Comparison of ENCODE assay signal across 14 cellular contexts in the genomic region with DNA sequence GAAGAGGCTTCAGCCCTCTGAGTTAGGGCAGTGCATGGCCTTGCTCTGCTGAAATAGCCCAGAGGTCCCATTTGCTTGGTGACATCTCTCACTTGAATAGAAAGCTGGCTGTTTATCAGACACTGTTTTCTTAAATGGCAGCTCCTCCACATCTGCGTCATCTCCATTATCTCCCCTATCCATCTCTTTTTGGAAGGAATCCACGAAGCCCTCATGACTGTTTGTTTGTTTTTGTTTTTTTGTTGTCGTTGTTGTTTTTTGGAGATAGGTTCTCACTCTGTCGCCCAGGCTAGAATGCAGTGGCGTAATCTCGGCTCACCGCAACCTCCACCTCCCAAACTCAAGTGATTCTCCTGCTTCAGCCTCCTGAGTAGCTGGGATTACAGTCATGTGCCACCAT. TPM values are rescaled to one million over a fixed set of nuclear protein-coding genes. Genes with fewer than 3 reads are reported as not detected.
A peak's percentile ranks its signal among the peaks of the same experiment; 100 is the strongest.
DNase-seq lines count a peak whose midpoint lies in the region; ATAC-seq and TF ChIP-seq lines count a peak whose summit lies in the region.
"Had no signal": no experiment of that assay in that cellular context is flagged by ENCODE, and none has a peak within 500 bp of the region (broad histone marks: within the 10 kb centered on the region; RNA-seq: fewer than 3 reads in every experiment).

No MANE protein-coding gene starts in this region.

- no peak overlapping the region for H2BK120ac ChIP-seq in IMR-90 (ENCODE audit: low read depth, low read length)

- TF ChIP-seq RAD21 in IMR-90 (IDR thresholded peaks at IDR 0.05; ENCODE audit: low read length) (no peak), neural cell (conservative IDR thresholded peaks at IDR 0.05) (no peak)

- H3K23ac ChIP-seq in IMR-90 (ENCODE audit: low read depth, low read length), result no peak overlapping the region

- no peak overlapping the region for H4K91ac ChIP-seq in IMR-90 (ENCODE audit: insufficient read depth, low read depth, low read length)

- H2BK5ac ChIP-seq in IMR-90 (ENCODE audit: low read depth, low read length, poor library complexity, severe bottlenecking), result no peak overlapping the region

- DNase-seq in CD4-positive, CD25-positive, alpha-beta regulatory T cell, result no peak
- DNase-seq in IMR-90, result no peak
- DNase-seq in NCI-H82 (lab: John Stamatoyannopoulos, UW), result no peak
- no peak for DNase-seq in dedifferentiated amniotic fluid mesenchymal stem cell (ENCODE audit: extremely low spot score)
- no peak for DNase-seq in HCEC 1CT
- DNase-seq in stimulated activated naive CD4-positive, alpha-beta T cell (lab: John Stamatoyannopoulos, UW), result no peak
- DNase-seq: activated CD8-positive, alpha-beta memory T cell treated with anti-CD3 and anti-CD28 coated beads, Interleukin-2, amount 50 U/mL, for 48 hours; dermis blood vessel endothelial cell; NCI-H2171 treated with DMSO at 0.1 percent for 48 hours had no signal

- H3K4ac ChIP-seq in IMR-90 (ENCODE audit: low read depth, low read length), result no peak overlapping the region

- intact Hi-C loops in IMR-90 (cut with micrococcal nuclease), result no loop called here

- dilution Hi-C loops in IMR-90 (cut with HindIII; ENCODE audit: low sequenced_read_pairs, unreplicated experiment), result no loop called here

- TF ChIP-seq POLR2A in IMR-90 (IDR thresholded peaks at IDR 0.05; ENCODE audit: low read depth, low read length), result no peak

- H3K27me3 Mint-ChIP-seq in CD4-positive, CD25-positive, alpha-beta regulatory T cell, result no peaks in the 10 kb centered on the region
- H3K27me3 Mint-ChIP-seq: stimulated activated memory B cell treated with anti-CD40 and anti-IgM and Interleukin-4, amounts not matched to agents 10 μg/mL and 1 μg/mL and 100 μg/mL, for 72 hours had no signal

- H4K20me1 ChIP-seq in IMR-90 (ENCODE audit: insufficient read depth, low read length), result peaks cover 63% of the 10 kb centered on the region
- no peaks in the 10 kb centered on the region for H4K20me1 ChIP-seq in neural cell (ENCODE audit: insufficient read depth)

- peaks cover 26% of the 10 kb centered on the region for H3K9me1 ChIP-seq in IMR-90 (ENCODE audit: insufficient read depth, low read length)

- H3K4me2 ChIP-seq in IMR-90 (ENCODE audit: low read depth, low read length), result peak overlapping the region; percentile 96; the same call in 1 of the 2 replicates
- H3K4me2 ChIP-seq in neural cell (ENCODE audit: low read length), result no peak overlapping the region

- H4K8ac ChIP-seq in IMR-90 (ENCODE audit: low read depth in 2 of 2, low read length in 2 of 2), result no peak overlapping the region

- H4K5ac ChIP-seq in IMR-90 (ENCODE audit: low read depth, low read length), result no peak overlapping the region

- POLR2A ChIA-PET in IMR-90 (lab: Charles Lee; ENCODE audit: unreplicated experiment), result no interaction called here

- no peak overlapping the region for H2BK20ac ChIP-seq in IMR-90 (ENCODE audit: low read depth, low read length)

- H3K9ac ChIP-seq in IMR-90 (ENCODE audit: low read depth, low read length) (no peak overlapping the region), duodenal mucosa (ENCODE audit: low read depth in 1 of 2, low read length in 2 of 2) (peak overlapping the region in 1 of 2 donors; percentile 95), neural cell (ENCODE audit: low read length) (no peak overlapping the region)

- no peaks in the 10 kb centered on the region for H3K9me3 Mint-ChIP-seq in CD4-positive, CD25-positive, alpha-beta regulatory T cell
- H3K9me3 Mint-ChIP-seq: stimulated activated memory B cell treated with anti-CD40 and anti-IgM and Interleukin-4, amounts not matched to agents 10 μg/mL and 1 μg/mL and 100 μg/mL, for 72 hours had no signal

- peaks cover 59% of the 10 kb centered on the region for H3K79me2 ChIP-seq in neural cell (replicated peaks; ENCODE audit: insufficient read depth, low read length)

- H3K9me2 ChIP-seq in neural cell (ENCODE audit: insufficient read depth, low read length), result no peaks in the 10 kb centered on the region

- H3K4me1 Mint-ChIP-seq in CD4-positive, CD25-positive, alpha-beta regulatory T cell, result peaks cover 34 to 75% (median 41%) of the 10 kb centered on the region in 4 donors

- H3K4me3 Mint-ChIP-seq in CD4-positive, CD25-positive, alpha-beta regulatory T cell, result peak overlapping the region; percentile 82 to 96 (median 90)

- H2AK9ac ChIP-seq in IMR-90 (replicated peaks; ENCODE audit: low read depth, low read length, poor library complexity), result no peak overlapping the region

- WGBS in IMR-90 (ENCODE audit: extremely low coverage in 2 of 2, insufficient read length in 1 of 2), 2 experiments, result no CpG with 5 or more reads among the region's 7 CpGs

- no peak overlapping the region for H2BK15ac ChIP-seq in IMR-90 (ENCODE audit: low read depth, low read length)

- H2AFZ ChIP-seq in IMR-90 (replicated peaks; ENCODE audit: low read length, poor library complexity) (no peak overlapping the region), neural cell (ENCODE audit: low read depth, low read length) (no peak overlapping the region)

- no peaks in the 10 kb centered on the region for H3K36me3 Mint-ChIP-seq in CD4-positive, CD25-positive, alpha-beta regulatory T cell
- H3K36me3 Mint-ChIP-seq: stimulated activated memory B cell treated with anti-CD40 and anti-IgM and Interleukin-4, amounts not matched to agents 10 μg/mL and 1 μg/mL and 100 μg/mL, for 72 hours had no signal

- ATAC-seq in CD4-positive, CD25-positive, alpha-beta regulatory T cell (ENCODE audit: low read depth in 2 of 2), result no peak
- no peak for ATAC-seq in IMR-90 (ENCODE audit: low read depth)
- ATAC-seq: HCT116; stimulated activated memory B cell treated with anti-CD40 and anti-IgM and Interleukin-4, amounts not matched to agents 10 μg/mL and 1 μg/mL and 100 μg/mL, for 72 hours had no signal

- H3K9me3 ChIP-seq in CD4-positive, CD25-positive, alpha-beta regulatory T cell (ENCODE audit: control insufficient read depth in 2 of 2, low read length in 2 of 2), result no peaks in the 10 kb centered on the region
- H3K9me3 ChIP-seq in IMR-90 (ENCODE audit: control insufficient read depth, insufficient read depth, low read length), result no peaks in the 10 kb centered on the region
- H3K9me3 ChIP-seq in duodenal mucosa (ENCODE audit: control insufficient read depth in 1 of 2, low read length in 2 of 2), result no peaks in the 10 kb centered on the region
- no peaks in the 10 kb centered on the region for H3K9me3 ChIP-seq in neural cell (ENCODE audit: low read length)

- no peak overlapping the region for H3K56ac ChIP-seq in IMR-90 (ENCODE audit: extremely low read depth, insufficient read depth, low read length)

- peaks cover 14 to 76% of the 10 kb centered on the region in 2 experiments for H3K79me1 ChIP-seq in IMR-90 (ENCODE audit: low read depth in 1 of 2, low read length in 2 of 2)

- no peak overlapping the region for H3K14ac ChIP-seq in IMR-90 (replicated peaks; ENCODE audit: low read depth, low read length)

- CTCF ChIA-PET in IMR-90 (lab: Yijun Ruan, JAX), result no interaction called here

- no peak overlapping the region for H3K18ac ChIP-seq in IMR-90 (ENCODE audit: low read depth, low read length)

- no peaks in the 10 kb centered on the region for H3F3A ChIP-seq in neural cell (ENCODE audit: insufficient read depth, low read length, poor library complexity, severe bottlenecking)

- peaks cover 63% of the 10 kb centered on the region for H3K4me1 ChIP-seq in CD4-positive, CD25-positive, alpha-beta regulatory T cell (ENCODE audit: control insufficient read depth, insufficient read depth, low read length, poor library complexity, severe bottlenecking)
- H3K4me1 ChIP-seq in IMR-90 (ENCODE audit: control insufficient read depth, insufficient read depth, low read length), result peaks cover 15% of the 10 kb centered on the region
- peaks cover 39 to 41% of the 10 kb centered on the region in 2 donors for H3K4me1 ChIP-seq in duodenal mucosa (ENCODE audit: control insufficient read depth in 1 of 2, insufficient read depth in 2 of 2, low read length in 2 of 2)

- BruUV-seq in IMR-90 (replicated peaks; lab: Mats Ljungman, UMichigan), result no TSS peak

- TF ChIP-seq EP300 in neural cell (conservative IDR thresholded peaks at IDR 0.05; ENCODE audit: poor library complexity, severe bottlenecking), result no peak

- in situ Hi-C loops in IMR-90 (cut with MboI; ENCODE audit: low sequenced_read_pairs), result no loop called here

- no peak overlapping the region for H3K27ac ChIP-seq in CD4-positive, CD25-positive, alpha-beta regulatory T cell (ENCODE audit: insufficient read depth, low read length, poor library complexity, severe bottlenecking)
- no peak overlapping the region for H3K27ac ChIP-seq in IMR-90 (ENCODE audit: insufficient read depth, low read length)
- no peak overlapping the region for H3K27ac ChIP-seq in duodenal mucosa (ENCODE audit: low read depth, low read length)
- no peak overlapping the region for H3K27ac ChIP-seq in neural cell (ENCODE audit: low read length)
- H3K27ac ChIP-seq: SK-N-MC had no signal

- H2AK5ac ChIP-seq in IMR-90 (ENCODE audit: low read depth, low read length), result no peak overlapping the region

- H3K27me3 ChIP-seq in CD4-positive, CD25-positive, alpha-beta regulatory T cell (ENCODE audit: control insufficient read depth, insufficient read depth, low read length), result no peaks in the 10 kb centered on the region
- H3K27me3 ChIP-seq in IMR-90 (ENCODE audit: control insufficient read depth, insufficient read depth, low read length), result no peaks in the 10 kb centered on the region
- H3K27me3 ChIP-seq in duodenal mucosa (ENCODE audit: control insufficient read depth in 1 of 2, insufficient read depth in 2 of 2, low read length in 2 of 2), result no peaks in the 10 kb centered on the region
- H3K27me3 ChIP-seq in neural cell (ENCODE audit: insufficient read depth, low read depth, low read length), result no peaks in the 10 kb centered on the region

- H3K27ac Mint-ChIP-seq in CD4-positive, CD25-positive, alpha-beta regulatory T cell, result peak overlapping the region in 2 of 3 donors; percentile 73 to 94

- H3K4me3 ChIP-seq in CD4-positive, CD25-positive, alpha-beta regulatory T cell (ENCODE audit: low read depth, low read length), result peak overlapping the region; percentile 84
- H3K4me3 ChIP-seq in IMR-90 (ENCODE audit: insufficient read depth, low read depth, low read length), result no peak overlapping the region
- H3K4me3 ChIP-seq in duodenal mucosa (ENCODE audit: low read depth in 1 of 2, low read length in 2 of 2), result peak overlapping the region; percentile 97
- H3K4me3 ChIP-seq in neural cell (ENCODE audit: low read length), result peak overlapping the region; percentile 96

- H3K36me3 ChIP-seq in CD4-positive, CD25-positive, alpha-beta regulatory T cell (ENCODE audit: control insufficient read depth, insufficient read depth, low read length), result no peaks in the 10 kb centered on the region
- no peaks in the 10 kb centered on the region; the same call in 1 of the 2 replicates for H3K36me3 ChIP-seq in IMR-90 (ENCODE audit: control insufficient read depth, insufficient read depth, low read length)
- no peaks in the 10 kb centered on the region for H3K36me3 ChIP-seq in duodenal mucosa (ENCODE audit: control insufficient read depth in 1 of 2, insufficient read depth in 2 of 2, low read length in 2 of 2)
- H3K36me3 ChIP-seq in neural cell (ENCODE audit: insufficient read depth, low read length), result no peaks in the 10 kb centered on the region

- TF ChIP-seq CTCF in IMR-90 (conservative IDR thresholded peaks at IDR 0.05; ENCODE audit: low read depth, low read length) (no peak), neural cell (IDR thresholded peaks at IDR 0.05; ENCODE audit: poor library complexity, severe bottlenecking) (no peak)

RNA-seq across cellular contexts. Expression of a gene that starts 16.6 kb away (rescaled TPM):
- total RNA-seq in CD4-positive, CD25-positive, alpha-beta regulatory T cell, result 48.9 TPM
- polyA plus RNA-seq in CD4-positive, CD25-positive, alpha-beta regulatory T cell, result 10 to 100 TPM; 38.8 to 50.0 (median 43.8) TPM
- 5.6 and 7.5 TPM in 2 replicates for total RNA-seq in IMR-90 (2012; rRNA removed)
- polyA plus RNA-seq in IMR-90 (2012; rRNA removed) (15.2 and 18.0 TPM in 2 replicates), neural cell (15.1 and 32.0 TPM in 2 replicates)
- polyA plus RNA-seq in IMR-90 (2012; cell fraction: cytosol; rRNA removed), result 9.1 and 16.7 TPM in 2 replicates
- polyA plus RNA-seq in IMR-90 (2012; cell fraction: nucleus; rRNA removed; ENCODE audit: low replicate concordance), result 25.4 and 50.3 TPM in 2 replicates
- 22.9 and 30.7 TPM in 2 replicates for polyA minus RNA-seq in neural cell

RNA-seq across cellular contexts. Expression of a gene that starts 16.8 kb away (rescaled TPM):
- 4.7 TPM for total RNA-seq in CD4-positive, CD25-positive, alpha-beta regulatory T cell
- 1 to 10 TPM; 1.5 to 2.3 (median 1.9) TPM for polyA plus RNA-seq in CD4-positive, CD25-positive, alpha-beta regulatory T cell
- total RNA-seq in IMR-90 (2012; rRNA removed), result 3.0 and 3.1 TPM in 2 replicates
- 0.79 and 0.91 TPM in 2 replicates for polyA plus RNA-seq in IMR-90 (2012; rRNA removed)
- 0.24 and 0.31 TPM in 2 replicates for polyA plus RNA-seq in IMR-90 (2012; cell fraction: cytosol; rRNA removed)
- polyA plus RNA-seq in IMR-90 (2012; cell fraction: nucleus; rRNA removed; ENCODE audit: low replicate concordance), result 0.24 and 1.9 TPM in 2 replicates
- polyA plus RNA-seq in neural cell, result 1.8 and 2.0 TPM in 2 replicates
- polyA minus RNA-seq in neural cell, result 6.1 and 6.8 TPM in 2 replicates

RNA-seq across cellular contexts. Expression of a gene that starts 35.2 kb away (rescaled TPM):
- total RNA-seq in CD4-positive, CD25-positive, alpha-beta regulatory T cell, result not detected
- not detected for polyA plus RNA-seq in CD4-positive, CD25-positive, alpha-beta regulatory T cell
- not detected in 2 replicates for total RNA-seq in IMR-90 (2012; rRNA removed)
- not detected in 2 replicates for polyA plus RNA-seq in IMR-90 (2012; rRNA removed)
- polyA plus RNA-seq in IMR-90 (2012; cell fraction: cytosol; rRNA removed), result not detected in 2 replicates
- polyA plus RNA-seq in IMR-90 (2012; cell fraction: nucleus; rRNA removed; ENCODE audit: low replicate concordance), result not detected in 2 replicates
- not detected in 2 replicates for polyA plus RNA-seq in neural cell
- not detected in 2 replicates for polyA minus RNA-seq in neural cell
- total RNA-seq: dermis blood vessel endothelial cell had no signal

RNA-seq across cellular contexts. Expression of a gene that starts 40.7 kb away (rescaled TPM):
- 11.3 TPM for total RNA-seq in CD4-positive, CD25-positive, alpha-beta regulatory T cell
- 10 to 100 TPM; 20.6 to 35.1 (median 21.3) TPM for polyA plus RNA-seq in CD4-positive, CD25-positive, alpha-beta regulatory T cell
- total RNA-seq in IMR-90 (2012; rRNA removed), result 6.8 and 13.3 TPM in 2 replicates
- polyA plus RNA-seq in IMR-90 (2012; rRNA removed) (10.7 and 14.4 TPM in 2 replicates), neural cell (40.8 and 46.6 TPM in 2 replicates)
- polyA plus RNA-seq in IMR-90 (2012; cell fraction: cytosol; rRNA removed), result 1.8 and 2.5 TPM in 2 replicates
- 1.8 and 8.2 TPM in 2 replicates for polyA plus RNA-seq in IMR-90 (2012; cell fraction: nucleus; rRNA removed; ENCODE audit: low replicate concordance)
- 41.6 and 53.1 TPM in 2 replicates for polyA minus RNA-seq in neural cell

RNA-seq across cellular contexts. Expression of a gene that starts 59.1 kb away (rescaled TPM):
- 5.4 TPM for total RNA-seq in CD4-positive, CD25-positive, alpha-beta regulatory T cell
- 10 to 100 TPM; 10.5 to 18.4 (median 16.1) TPM for polyA plus RNA-seq in CD4-positive, CD25-positive, alpha-beta regulatory T cell
- 5.3 and 7.2 TPM in 2 replicates for total RNA-seq in IMR-90 (2012; rRNA removed)
- polyA plus RNA-seq in IMR-90 (2012; rRNA removed), result 9.4 and 10.6 TPM in 2 replicates
- 6.6 and 9.8 TPM in 2 replicates for polyA plus RNA-seq in IMR-90 (2012; cell fraction: cytosol; rRNA removed)
- 5.1 and 8.9 TPM in 2 replicates for polyA plus RNA-seq in IMR-90 (2012; cell fraction: nucleus; rRNA removed; ENCODE audit: low replicate concordance)
- 13.0 and 14.8 TPM in 2 replicates for polyA plus RNA-seq in neural cell
- polyA minus RNA-seq in neural cell, result 16.3 and 21.2 TPM in 2 replicates
